Comparison of ENCODE assay signal across 21 cellular contexts in genomic region chr4:80539190-80539589, GRCh38.
A peak's percentile ranks its signal among the peaks of the same experiment; 100 is the strongest.
DNase-seq lines count a peak whose midpoint lies in the region; ATAC-seq and TF ChIP-seq lines count a peak whose summit lies in the region.
"Had no signal": no experiment of that assay in that cellular context is flagged by ENCODE, and none has a peak within 500 bp of the region (broad histone marks: within the 10 kb centered on the region; RNA-seq: fewer than 3 reads in every experiment).

No MANE protein-coding gene starts in this region.

- H3K4ac ChIP-seq in H9 (ENCODE audit: low read depth, low read length) (no peak overlapping the region), mesendoderm (ENCODE audit: low read depth, low read length) (no peak overlapping the region)

- no peak overlapping the region for H2BK20ac ChIP-seq in H9 (ENCODE audit: low read depth, low read length, poor library complexity, severe bottlenecking)

- H4K5ac ChIP-seq in H9 (ENCODE audit: insufficient read length, low read depth, low read length) = no peak overlapping the region
- no peak overlapping the region for H4K5ac ChIP-seq in mesendoderm (ENCODE audit: low read length)

- no peak overlapping the region for H4K8ac ChIP-seq in H9 (replicated peaks; ENCODE audit: insufficient read length, low read depth, low read length)
- no peak overlapping the region for H4K8ac ChIP-seq in mesendoderm (ENCODE audit: low read depth, low read length)

- TF ChIP-seq CTCF in H9 (conservative IDR thresholded peaks at IDR 0.05) = no peak; the same call in 2 of the 3 replicates
- no peak for TF ChIP-seq CTCF in WTC11 (IDR thresholded peaks at IDR 0.05)
- no peak for TF ChIP-seq CTCF in type B pancreatic cell (conservative IDR thresholded peaks at IDR 0.05)

- no peak overlapping the region for H3T11ph ChIP-seq in H9 (ENCODE audit: low read length)

- H3K27me3 Mint-ChIP-seq in H9 (ENCODE audit: low read depth) (no peaks in the 10 kb centered on the region), WTC11 (ENCODE audit: low read depth) (no peaks in the 10 kb centered on the region), type B pancreatic cell (no peaks in the 10 kb centered on the region)

- H3K36me3 ChIP-seq in mesendoderm (ENCODE audit: control insufficient read depth, insufficient read depth, low read length) = no peaks in the 10 kb centered on the region
- H3K36me3 ChIP-seq: SJCRH30 had no signal

- H4K20me1 ChIP-seq in H9 (ENCODE audit: control insufficient read depth, insufficient read depth, insufficient read length) = no peaks in the 10 kb centered on the region

- H3K23ac ChIP-seq in H9 (ENCODE audit: insufficient read length, low read depth, low read length) (no peak overlapping the region), mesendoderm (ENCODE audit: low read length) (no peak overlapping the region)

- H3K79me1 ChIP-seq in H9 (ENCODE audit: insufficient read depth, low read depth, low read length, poor library complexity, severe bottlenecking) = no peaks in the 10 kb centered on the region
- no peaks in the 10 kb centered on the region for H3K79me1 ChIP-seq in mesendoderm (ENCODE audit: low read length)

- H3K14ac ChIP-seq in H9 (ENCODE audit: insufficient read depth, low read length) = no peak overlapping the region

- CTCF ChIA-PET in WTC11 (lab: Charles Lee) = no interaction called here

- H2AFZ ChIP-seq in H9 (ENCODE audit: low read length) = no peak overlapping the region

- no peaks in the 10 kb centered on the region for H3K9me3 Mint-ChIP-seq in H9
- no peaks in the 10 kb centered on the region for H3K9me3 Mint-ChIP-seq in WTC11
- H3K9me3 Mint-ChIP-seq in type B pancreatic cell = no peaks in the 10 kb centered on the region
- H3K9me3 Mint-ChIP-seq: T-cell had no signal

- no peak overlapping the region for H4K91ac ChIP-seq in H9 (ENCODE audit: insufficient read length, low read depth, low read length)

- no peaks in the 10 kb centered on the region for H3K23me2 ChIP-seq in H9 (ENCODE audit: insufficient read length, low read depth, low read length, poor library complexity, severe bottlenecking)

- H3K4me3 Mint-ChIP-seq in H9 (no peak overlapping the region), WTC11 (no peak overlapping the region), type B pancreatic cell (no peak overlapping the region)
- H3K4me3 Mint-ChIP-seq: CD8-positive, alpha-beta memory T cell; T-cell had no signal

- H3K9ac ChIP-seq in H9 (ENCODE audit: extremely low read depth, insufficient read length, low read length) (no peak overlapping the region), mesendoderm (ENCODE audit: low read length) (no peak overlapping the region)

- H2BK15ac ChIP-seq in H9 (ENCODE audit: low read depth, low read length) (no peak overlapping the region), mesendoderm (replicated peaks; ENCODE audit: low read depth) (no peak overlapping the region)

- H3K56ac ChIP-seq in H9 (ENCODE audit: insufficient read length, low read depth, low read length) = no peak overlapping the region
- H3K56ac ChIP-seq in mesendoderm (ENCODE audit: low read length) = no peak overlapping the region

- no peaks in the 10 kb centered on the region; a peak in 1 of 7 replicates for H3K36me3 Mint-ChIP-seq in H9 (ENCODE audit: insufficient read depth in 1 of 3, low read depth in 3 of 3)
- no peaks in the 10 kb centered on the region for H3K36me3 Mint-ChIP-seq in WTC11
- no peaks in the 10 kb centered on the region for H3K36me3 Mint-ChIP-seq in type B pancreatic cell
- H3K36me3 Mint-ChIP-seq: T-cell had no signal

- H2BK120ac ChIP-seq in H9 (ENCODE audit: low read depth, low read length, poor library complexity, severe bottlenecking) (no peak overlapping the region), mesendoderm (ENCODE audit: low read depth, low read length) (no peak overlapping the region)

- no peaks in the 10 kb centered on the region for H3K27me3 ChIP-seq in H9 (ENCODE audit: insufficient read depth, low read length)
- H3K27me3 ChIP-seq in mesendoderm (ENCODE audit: insufficient read depth, low read length, poor library complexity) = no peaks in the 10 kb centered on the region
- H3K27me3 ChIP-seq: SJCRH30 had no signal

- DNase-seq in NCI-H146 (lab: John Stamatoyannopoulos, UW) = peak; percentile 17
- no peak for DNase-seq in NCI-H146 treated with DMSO at 0.1 percent for 48 hours (lab: John Stamatoyannopoulos, UW; ENCODE audit: unreplicated experiment)
- peak; percentile 28 for DNase-seq in H9
- no peak for DNase-seq in WTC11 (ENCODE audit: low spot score)
- peak; percentile 44 for DNase-seq in mesendoderm
- DNase-seq in type B pancreatic cell (ENCODE audit: extremely low spot score, unreplicated experiment) = no peak
- no peak for DNase-seq in NCI-H345 treated with DMSO at 0.1 percent for 48 hours (lab: John Stamatoyannopoulos, UW; ENCODE audit: unreplicated experiment)
- no peak for DNase-seq in stimulated activated naive CD8-positive, alpha-beta T cell treated with anti-CD3 and anti-CD28 coated beads, Interleukin-15, Interleukin-2, amounts not matched to agents 100 U/mL and 50 U/mL, for 24 hours
- DNase-seq: CD8-positive, alpha-beta memory T cell; KG1; NCI-H1105 treated with DMSO at 0.1 percent for 48 hours; NCI-H187; NCI-H2107; NCI-H510A; NCI-H748 treated with DMSO at 0.1 percent for 48 hours; NK-92 treated with Interleukin-12 subunit alpha and Interleukin-12 subunit beta, amount 100 ng/mL, for 24 hours; SJCRH30; T-cell had no signal

- POLR2A ChIA-PET in WTC11 (lab: Charles Lee) = no interaction called here

- H3K4me1 Mint-ChIP-seq in H9 (peaks cover 19 to 22% of the 10 kb centered on the region in 2 experiments), WTC11 (peaks cover 42% of the 10 kb centered on the region), type B pancreatic cell (ENCODE audit: unreplicated experiment) (no peaks in the 10 kb centered on the region)

- H3K27ac ChIP-seq in H9 (ENCODE audit: insufficient read length, low read depth, low read length) (no peak overlapping the region), mesendoderm (ENCODE audit: low read depth, low read length) (no peak overlapping the region)
- H3K27ac ChIP-seq: 22Rv1, C4-2B, SJCRH30 had no signal

- H3K79me2 ChIP-seq in H9 (ENCODE audit: insufficient read depth, low read length) (no peaks in the 10 kb centered on the region), mesendoderm (ENCODE audit: control insufficient read depth, insufficient read depth, low read length) (no peaks in the 10 kb centered on the region)

- ATAC-seq in WTC11 = peak; percentile 82
- no peak for ATAC-seq in stimulated activated naive CD8-positive, alpha-beta T cell treated with anti-CD3 and anti-CD28 coated beads, Interleukin-15, Interleukin-2, amounts not matched to agents 100 U/mL and 50 U/mL, for 24 hours
- ATAC-seq: HCT116, T-cell had no signal

- H3K27ac Mint-ChIP-seq in H9 (no peak overlapping the region), WTC11 (no peak overlapping the region), type B pancreatic cell (no peak overlapping the region)
- H3K27ac Mint-ChIP-seq: CD8-positive, alpha-beta memory T cell had no signal

- no peaks in the 10 kb centered on the region for H3K9me3 ChIP-seq in H9 (ENCODE audit: control insufficient read depth, low read depth, low read length)
- H3K9me3 ChIP-seq: SJCRH30 had no signal

- H3K18ac ChIP-seq in H9 (ENCODE audit: insufficient read length, low read depth, low read length) (no peak overlapping the region), mesendoderm (ENCODE audit: low read length) (no peak overlapping the region)

- H3K4me3 ChIP-seq in mesendoderm (ENCODE audit: low read length) = no peak overlapping the region
- H3K4me3 ChIP-seq: SJCRH30 had no signal

- H3K4me2 ChIP-seq in H9 (ENCODE audit: insufficient read depth, insufficient read length, low read length) = no peak overlapping the region
- no peak overlapping the region for H3K4me2 ChIP-seq in mesendoderm (ENCODE audit: low read length)

- 100% methylated on average over 1 of the region's 3 CpGs for WGBS in H9 (ENCODE audit: extremely low coverage, insufficient read length, low lambda C conversion rate)
- WGBS in mesendoderm (ENCODE audit: extremely low coverage, insufficient coverage, low lambda C conversion rate) = 100% methylated on average over 1 of the region's 3 CpGs

- no peak overlapping the region for H2BK5ac ChIP-seq in H9 (ENCODE audit: insufficient read length, low read length)
- H2BK5ac ChIP-seq in mesendoderm (ENCODE audit: low read length) = no peak overlapping the region

- H3K4me1 ChIP-seq in H9 (ENCODE audit: insufficient read depth, low read length) (no peaks in the 10 kb centered on the region), mesendoderm (ENCODE audit: control insufficient read depth, low read depth, low read length) (no peaks in the 10 kb centered on the region)
- H3K4me1 ChIP-seq: SJCRH30 had no signal

- H2AK5ac ChIP-seq in H9 (ENCODE audit: insufficient read length, low read length) (no peak overlapping the region), mesendoderm (ENCODE audit: low read length) (no peak overlapping the region)

- H2BK12ac ChIP-seq in H9 (ENCODE audit: insufficient read length, low read depth, low read length) = no peak overlapping the region

TF ChIP-seq in WTC11, 78 proteins besides CTCF, POLR2A, EP300 and RAD21:
- TF ChIP-seq NFATC4 (CRISPR knock-in tag; IDR thresholded peaks at IDR 0.05) = no peak
- TF ChIP-seq OVOL2 (CRISPR knock-in tag; IDR thresholded peaks at IDR 0.05; ENCODE audit: borderline replicate concordance) = no peak
- TF ChIP-seq ZNF425 (CRISPR knock-in tag; conservative IDR thresholded peaks at IDR 0.05) = no peak
- no peak for TF ChIP-seq NFYB (CRISPR knock-in tag; conservative IDR thresholded peaks at IDR 0.05; ENCODE audit: low read depth)
- no peak for TF ChIP-seq TEAD4 (CRISPR knock-in tag; IDR thresholded peaks at IDR 0.05)
TF ChIP-seq in WTC11: peak in this region for 0.

Comparison
In these comparisons a context has a peak if more than half of its experiments do, and no peak if none do; other contexts are left out.
1. DNase-seq: peak in NCI-H146 (single experiment), H9 (single experiment) and mesendoderm (single experiment); none in NCI-H146 treated with DMSO at 0.1 percent for 48 hours (single experiment), WTC11 (single experiment), type B pancreatic cell (single experiment), NCI-H345 treated with DMSO at 0.1 percent for 48 hours (single experiment) and stimulated activated naive CD8-positive, alpha-beta T cell treated with anti-CD3 and anti-CD28 coated beads, Interleukin-15, Interleukin-2, amounts not matched to agents 100 U/mL and 50 U/mL, for 24 hours (single experiment).